In genomic region chrX:153602621-153603020, GRCh38 we compare ENCODE assay signal across 21 cellular contexts. TPM values are rescaled to one million over a fixed set of nuclear protein-coding genes. Genes with fewer than 3 reads are reported as not detected.
DNase-seq lines count a peak whose midpoint lies in the region; ATAC-seq and TF ChIP-seq lines count a peak whose summit lies in the region.
"Had no signal": no experiment of that assay in that cellular context is flagged by ENCODE, and none has a peak within 500 bp of the region (broad histone marks: within the 10 kb centered on the region; RNA-seq: fewer than 3 reads in every experiment).

No MANE protein-coding gene starts in this region.

- no peaks in the 10 kb centered on the region for H3K27me3 ChIP-seq in lower lobe of right lung (ENCODE audit: low read depth)
- no peaks in the 10 kb centered on the region for H3K27me3 ChIP-seq in upper lobe of right lung
- H3K27me3 ChIP-seq: BE2C had no signal

- no peaks in the 10 kb centered on the region for H3K9me3 ChIP-seq in T-helper 17 cell (ENCODE audit: control insufficient read depth, low read length, poor library complexity, severe bottlenecking)
- no peaks in the 10 kb centered on the region for H3K9me3 ChIP-seq in lower lobe of right lung
- no peaks in the 10 kb centered on the region for H3K9me3 ChIP-seq in upper lobe of right lung
- H3K9me3 ChIP-seq: A549, BE2C, Caco-2 had no signal

- H3K4me3 Mint-ChIP-seq in T-helper 17 cell: peak overlapping the region; percentile 31
- H3K4me3 Mint-ChIP-seq: CD14-positive monocyte; CD8-positive, alpha-beta T cell had no signal

- ATAC-seq in T-helper 17 cell: no peak
- ATAC-seq in lower lobe of right lung: no peak
- peak; percentile 35 for ATAC-seq in upper lobe of right lung
- ATAC-seq in GM18520 (IDR thresholded peaks at IDR 0.05; ENCODE audit: unreplicated experiment): no peak
- ATAC-seq: A549; CD8-positive, alpha-beta T cell; HCT116 had no signal

- TF ChIP-seq CTCF in lower lobe of right lung (IDR thresholded peaks at IDR 0.05) (no peak), upper lobe of right lung (IDR thresholded peaks at IDR 0.05) (no peak)

- intact Hi-C loops in lower lobe of right lung (cut with DNase I): no loop called here
- intact Hi-C loops in upper lobe of right lung (cut with DNase I): no loop called here
- intact Hi-C loops in posterior vena cava (cut with DNase I): no loop called here

- peak; percentile 79 for DNase-seq in CD1c-positive myeloid dendritic cell (ENCODE audit: extremely low spot score)
- no peak for DNase-seq in T-helper 17 cell
- DNase-seq in lower lobe of right lung: peak; percentile 52
- DNase-seq in upper lobe of right lung: no peak
- DNase-seq in H4 (ENCODE audit: low spot score): no peak
- DNase-seq in posterior vena cava (ENCODE audit: low spot score): no peak
- DNase-seq: 8988T; ACHN; AML-193; BE2C; Caco-2; CD8-positive, alpha-beta T cell; DMS153; DND-41; GM23248; H9 had no signal

- peaks cover 28% of the 10 kb centered on the region for H3K4me1 Mint-ChIP-seq in T-helper 17 cell

- no peaks in the 10 kb centered on the region for H3K36me3 Mint-ChIP-seq in T-helper 17 cell (ENCODE audit: low read depth)
- H3K36me3 Mint-ChIP-seq: CD14-positive monocyte; CD8-positive, alpha-beta T cell had no signal

- H3K4me3 ChIP-seq in lower lobe of right lung (no peak overlapping the region), upper lobe of right lung (no peak overlapping the region)
- H3K4me3 ChIP-seq: A549; BLaER1 treated with 17β-estradiol and CSF1 and Interleukin-3, amounts not matched to agents 10 nM and 100 nM; GM23248 had no signal

- H3K4me1 ChIP-seq in lower lobe of right lung (peaks cover 9% of the 10 kb centered on the region), upper lobe of right lung (peaks cover 8% of the 10 kb centered on the region)
- H3K4me1 ChIP-seq: BE2C, Caco-2 had no signal

- H3K27ac Mint-ChIP-seq in T-helper 17 cell: peak overlapping the region; percentile 39
- H3K27ac Mint-ChIP-seq: CD14-positive monocyte; CD8-positive, alpha-beta T cell; H9 had no signal

- no peaks in the 10 kb centered on the region for H3K27me3 Mint-ChIP-seq in T-helper 17 cell

- H3K27ac ChIP-seq in lower lobe of right lung (no peak overlapping the region), upper lobe of right lung (no peak overlapping the region)
- H3K27ac ChIP-seq: A549; BLaER1 treated with 17β-estradiol and CSF1 and Interleukin-3, amounts not matched to agents 10 nM and 100 nM; GM23248 had no signal

- H3K36me3 ChIP-seq in lower lobe of right lung (no peaks in the 10 kb centered on the region), upper lobe of right lung (no peaks in the 10 kb centered on the region)
- H3K36me3 ChIP-seq: BE2C; BLaER1 treated with 17β-estradiol and CSF1 and Interleukin-3, amounts not matched to agents 10 nM and 100 nM had no signal

RNA-seq across cellular contexts. Expression of gene CCNQ, which starts 3.7 kb away (rescaled TPM):
- 10 to 100 TPM; 14.6 to 19.2 TPM for total RNA-seq in T-helper 17 cell
- total RNA-seq in lower lobe of right lung: 17.0 TPM
- total RNA-seq in upper lobe of right lung: 18.9 TPM
- total RNA-seq in H4 (2014; rRNA removed; shearing (Covaris generic)): 31.4 and 36.2 TPM in 2 replicates
- total RNA-seq in posterior vena cava: 10 to 100 TPM; 15.8 to 21.7 TPM

RNA-seq across cellular contexts. Expression of gene DUSP9, which starts 44.4 kb away (rescaled TPM):
- total RNA-seq in T-helper 17 cell (not detected), lower lobe of right lung (not detected), upper lobe of right lung (not detected), posterior vena cava (not detected)
- 1.3 and 3.2 TPM in 2 replicates for total RNA-seq in H4 (2014; rRNA removed; shearing (Covaris generic))
- total RNA-seq: CD8-positive, alpha-beta T cell; GM23248 had no signal

Comparison
In these comparisons a context has a peak if more than half of its experiments do, and no peak if none do; other contexts are left out.
1. DNase-seq: peak in CD1c-positive myeloid dendritic cell (single experiment) and lower lobe of right lung (single experiment); none in T-helper 17 cell (0 of 3), upper lobe of right lung (single experiment), H4 (single experiment) and posterior vena cava (single experiment).